In genomic region chr3:30894521-30895289, GRCh38 we compare ENCODE assay signal across 8 cellular contexts. TPM values are rescaled to one million over a fixed set of nuclear protein-coding genes. Genes with fewer than 3 reads are reported as not detected.
DNase-seq lines count a peak whose midpoint lies in the region; TF ChIP-seq lines count a peak whose summit lies in the region.

Gene GADL1, minus strand, starts transcription at chr3:30894661. Its CDS starts 47 bp downstream, at chr3:30894614.

- TF ChIP-seq CTCF in SK-N-SH (IDR thresholded peaks at IDR 0.05) (no peak), mesothelial cell of epicardium (IDR thresholded peaks at IDR 0.05; ENCODE audit: unreplicated experiment) (no peak), tibial artery (IDR thresholded peaks at IDR 0.05) (no peak)

- H2AFZ ChIP-seq in SK-N-SH (ENCODE audit: low read depth), result peak within 1 kb of the TSS; percentile 59; the same call in 1 of the 2 replicates

- H3K4me1 Mint-ChIP-seq in mesothelial cell of epicardium, result peaks cover 21% of the 10 kb centered on the region

- no peak for TF ChIP-seq EP300 in SK-N-SH (IDR thresholded peaks at IDR 0.05; ENCODE audit: borderline replicate concordance in 1 of 2, low read depth in 1 of 2, low read length in 1 of 2)

- TF ChIP-seq RAD21 in SK-N-SH (IDR thresholded peaks at IDR 0.05; ENCODE audit: low read length), result no peak

- POLR2A ChIA-PET in SK-N-SH (lab: Yijun Ruan, JAX), result no interaction called here

- peak; percentile 19 for DNase-seq in NCI-H2029 (lab: John Stamatoyannopoulos, UW)
- no peak for DNase-seq in NCI-H2029 treated with DMSO at 0.1 percent for 48 hours (lab: John Stamatoyannopoulos, UW)
- DNase-seq in SK-N-SH, result peak; percentile 73
- DNase-seq in mesothelial cell of epicardium (ENCODE audit: low spot score in 2 of 2, unreplicated experiment in 2 of 2), result peak; percentile 42 to 68
- peak in 1 of 2 donors; percentile 25 for DNase-seq in tibial artery
- DNase-seq in NAMALWA (ENCODE audit: low spot score), result no peak
- DNase-seq in SJCRH30, result no peak

- H3K27me3 ChIP-seq in SK-N-SH (ENCODE audit: insufficient read depth) (peaks cover 28% of the 10 kb centered on the region), ectodermal cell (ENCODE audit: control insufficient read depth, insufficient read depth, low read length, poor library complexity, severe bottlenecking) (peaks cover 24% of the 10 kb centered on the region), tibial artery (no peaks in the 10 kb centered on the region), SJCRH30 (no peaks in the 10 kb centered on the region)

- H3K4me1 ChIP-seq in SK-N-SH (ENCODE audit: control insufficient read depth in 1 of 2, insufficient read depth in 2 of 2, low read depth in 1 of 2, low read length in 1 of 2) (peaks cover 3 to 7% of the 10 kb centered on the region in 2 experiments; a peak in 2 of 4 replicates), ectodermal cell (ENCODE audit: control insufficient read depth, insufficient read depth, low read length) (no peaks in the 10 kb centered on the region), tibial artery (peaks cover 0 to 8% (median 2%) of the 10 kb centered on the region in 4 donors), SJCRH30 (no peaks in the 10 kb centered on the region)

- H3K36me3 ChIP-seq in SK-N-SH (replicated peaks in 1 of 2; ENCODE audit: control insufficient read depth in 1 of 2, insufficient read depth in 2 of 2, low read length in 1 of 2), result no peaks in the 10 kb centered on the region
- no peaks in the 10 kb centered on the region for H3K36me3 ChIP-seq in ectodermal cell (ENCODE audit: control insufficient read depth, insufficient read depth, low read length)
- H3K36me3 ChIP-seq in tibial artery, result no peaks in the 10 kb centered on the region
- no peaks in the 10 kb centered on the region for H3K36me3 ChIP-seq in SJCRH30

- peak within 1 kb of the TSS; percentile 87 for H3K27ac Mint-ChIP-seq in mesothelial cell of epicardium

- H3K79me2 ChIP-seq in SK-N-SH (ENCODE audit: insufficient read depth), result no peaks in the 10 kb centered on the region

- no peaks in the 10 kb centered on the region for H3K9me3 ChIP-seq in SK-N-SH
- no peaks in the 10 kb centered on the region for H3K9me3 ChIP-seq in ectodermal cell (ENCODE audit: control insufficient read depth, low read length)
- H3K9me3 ChIP-seq in tibial artery, result no peaks in the 10 kb centered on the region
- H3K9me3 ChIP-seq in SJCRH30 (replicated peaks), result no peaks in the 10 kb centered on the region

- WGBS in SK-N-SH (ENCODE audit: low lambda C conversion rate), result 3% methylated on average over 18 of the region's 38 CpGs
- WGBS in ectodermal cell, 2 experiments, result 7 to 9% methylated on average over 38 of the region's 38 CpGs

- no peak within 1 kb of the TSS for H3K27ac ChIP-seq in SK-N-SH (ENCODE audit: low read depth in 2 of 2, low read length in 1 of 2)
- H3K27ac ChIP-seq in ectodermal cell (ENCODE audit: insufficient read depth, low read depth, low read length, poor library complexity, severe bottlenecking), result no peak within 1 kb of the TSS
- H3K27ac ChIP-seq in tibial artery, result peak within 1 kb of the TSS; percentile 5 to 25
- H3K27ac ChIP-seq in SJCRH30, result no peak within 1 kb of the TSS

- no peak within 1 kb of the TSS for H3K9ac ChIP-seq in SK-N-SH

- peak within 1 kb of the TSS; percentile 89 for H3K4me2 ChIP-seq in SK-N-SH

- no peaks in the 10 kb centered on the region for H4K20me1 ChIP-seq in SK-N-SH (ENCODE audit: insufficient read depth)

- CTCF ChIA-PET in SK-N-SH (lab: Yijun Ruan, JAX), result interaction anchor here (0.7 kb wide), 1 partner anchor 126 kb away, joined by 3 read pairs; no protein-coding TSS in a partner anchor

- intact Hi-C loops in tibial artery (cut with DNase I; ENCODE audit: low total_unique reads), result no loop called here

- H3K27me3 Mint-ChIP-seq in mesothelial cell of epicardium (ENCODE audit: low read depth), result peaks cover 34% of the 10 kb centered on the region

- H3F3A ChIP-seq in SK-N-SH (replicated peaks; ENCODE audit: insufficient read depth), result no peaks in the 10 kb centered on the region

- H3K4me3 ChIP-seq in SK-N-SH (ENCODE audit: low read depth in 2 of 2, low read length in 1 of 2), result peak within 1 kb of the TSS; percentile 59 to 68
- H3K4me3 ChIP-seq in ectodermal cell (ENCODE audit: insufficient read depth, low read depth, low read length), result peak within 1 kb of the TSS; percentile 26
- H3K4me3 ChIP-seq in tibial artery, result peak within 1 kb of the TSS; percentile 57 to 71
- H3K4me3 ChIP-seq in SJCRH30, result no peak within 1 kb of the TSS

- H3K9me3 Mint-ChIP-seq in mesothelial cell of epicardium, result no peaks in the 10 kb centered on the region

- H3K9me2 ChIP-seq in SK-N-SH, result no peaks in the 10 kb centered on the region

- H3K36me3 Mint-ChIP-seq in mesothelial cell of epicardium, result no peaks in the 10 kb centered on the region

- peak within 1 kb of the TSS; percentile 69 for H3K4me3 Mint-ChIP-seq in mesothelial cell of epicardium

TF ChIP-seq in SK-N-SH, 30 proteins besides CTCF, POLR2A, EP300 and RAD21:
- no peak for TF ChIP-seq IRF3 (IDR thresholded peaks at IDR 0.05; ENCODE audit: low read depth, low read length)
- TF ChIP-seq SIN3A (IDR thresholded peaks at IDR 0.05; ENCODE audit: borderline replicate concordance, low read depth, low read length), result no peak

RNA-seq across cellular contexts. Expression of gene GADL1, which starts in this region (rescaled TPM):
- polyA plus RNA-seq in SK-N-SH (2012; rRNA removed), result not detected in 2 replicates
- polyA plus RNA-seq in SK-N-SH (2012; cell fraction: cytosol; rRNA removed), result not detected in 2 replicates
- polyA plus RNA-seq in SK-N-SH (2012; cell fraction: nucleus; rRNA removed), result not detected in 2 replicates
- polyA plus RNA-seq in ectodermal cell (2013, experiment 1 of 4), result 0.13 TPM
- polyA plus RNA-seq in ectodermal cell (2013, experiment 2 of 4), result 0.05 TPM
- polyA plus RNA-seq in ectodermal cell (2013, experiment 3 of 4), result 0.11 TPM
- polyA plus RNA-seq in ectodermal cell (2013, experiment 4 of 4), result 0.04 TPM
- total RNA-seq in mesothelial cell of epicardium, result 4.4 to 4.9 TPM (median 4.6 TPM) in 3 replicates
- total RNA-seq in SJCRH30 (2014; rRNA removed; shearing (Covaris generic)), result 0.08 TPM in 2 replicates

Comparison
In these comparisons a context has a peak if more than half of its experiments do, and no peak if none do; other contexts are left out.
1. DNase-seq: peak in NCI-H2029 (single experiment) and mesothelial cell of epicardium (2 of 2); none in NCI-H2029 treated with DMSO at 0.1 percent for 48 hours (single experiment), NAMALWA (single experiment) and SJCRH30 (0 of 2).
2. Peak in DNase-seq, H3K4me3 ChIP-seq and H3K4me2 ChIP-seq in SK-N-SH; RNA of the gene not detected or under 1 TPM.
3. H3K27ac ChIP-seq: peak in tibial artery (2 of 2); none in SK-N-SH (0 of 2), ectodermal cell (single experiment) and SJCRH30 (single experiment).